ENCODE assay signal across 1 cellular context in genomic region chrX:103537871-103538387, GRCh38.
TF ChIP-seq lines count a peak whose summit lies in the region.

No MANE protein-coding gene starts in this region.

TF ChIP-seq in SK-N-SH, 30 proteins besides CTCF, POLR2A, EP300 and RAD21 (continued from another document):
- TF ChIP-seq REST (IDR thresholded peaks at IDR 0.05; ENCODE audit: low read depth, low read length) (no peak), CHD2 (IDR thresholded peaks at IDR 0.05; ENCODE audit: low read length, partially characterized antibody) (no peak), TAF1 (IDR thresholded peaks at IDR 0.05; ENCODE audit: borderline replicate concordance, low read depth, low read length) (no peak), SMC3 (IDR thresholded peaks at IDR 0.05; ENCODE audit: low read depth, low read length) (no peak), RXRA (IDR thresholded peaks at IDR 0.05; ENCODE audit: borderline replicate concordance, low read depth) (no peak), TEAD4 (IDR thresholded peaks at IDR 0.05; ENCODE audit: borderline replicate concordance, insufficient read depth) (no peak), ELF1 (IDR thresholded peaks at IDR 0.05) (no peak), RFX5 (IDR thresholded peaks at IDR 0.05; ENCODE audit: low read length) (no peak), FOXJ3 (CRISPR knock-in tag; IDR thresholded peaks at IDR 0.05) (no peak), GABPA (IDR thresholded peaks at IDR 0.05; ENCODE audit: low read depth) (no peak), USF1 (IDR thresholded peaks at IDR 0.05; ENCODE audit: borderline replicate concordance, low read depth) (no peak)
- TF ChIP-seq, protein P1, sequence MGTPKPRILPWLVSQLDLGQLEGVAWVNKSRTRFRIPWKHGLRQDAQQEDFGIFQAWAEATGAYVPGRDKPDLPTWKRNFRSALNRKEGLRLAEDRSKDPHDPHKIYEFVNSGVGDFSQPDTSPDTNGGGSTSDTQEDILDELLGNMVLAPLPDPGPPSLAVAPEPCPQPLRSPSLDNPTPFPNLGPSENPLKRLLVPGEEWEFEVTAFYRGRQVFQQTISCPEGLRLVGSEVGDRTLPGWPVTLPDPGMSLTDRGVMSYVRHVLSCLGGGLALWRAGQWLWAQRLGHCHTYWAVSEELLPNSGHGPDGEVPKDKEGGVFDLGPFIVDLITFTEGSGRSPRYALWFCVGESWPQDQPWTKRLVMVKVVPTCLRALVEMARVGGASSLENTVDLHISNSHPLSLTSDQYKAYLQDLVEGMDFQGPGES (IDR thresholded peaks at IDR 0.05; ENCODE audit: low read depth, low read length): no peak
